Comparison of ENCODE assay signal across 8 cellular contexts in the genomic region with DNA sequence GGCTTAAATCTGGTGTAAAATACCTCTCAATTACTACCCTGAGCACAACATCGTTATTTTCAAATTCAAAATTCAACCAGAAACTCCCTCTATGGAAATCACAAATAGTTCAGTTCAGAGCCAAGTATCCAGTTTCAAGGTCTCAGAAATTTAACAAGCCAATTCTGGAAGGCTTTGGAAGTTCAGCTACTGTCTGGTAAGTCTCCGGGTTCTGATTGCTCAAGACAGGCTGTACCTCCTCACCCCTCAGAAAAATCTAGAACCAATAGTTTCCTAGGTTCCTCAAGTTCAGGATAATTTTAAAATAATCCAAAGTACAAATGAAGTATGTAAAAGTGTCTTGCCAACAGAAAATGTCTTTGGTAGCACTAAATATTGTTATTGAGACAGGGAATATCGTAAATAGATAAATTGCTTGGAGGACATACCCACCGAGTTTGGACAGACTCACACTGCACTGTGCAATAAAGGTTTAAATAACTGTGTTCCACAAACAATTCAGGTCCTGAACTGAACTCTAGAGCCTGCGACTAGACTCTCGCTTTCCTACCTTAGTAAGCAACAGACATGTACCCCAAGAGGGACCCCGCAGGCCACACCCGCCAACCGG. TPM values are rescaled to one million over a fixed set of nuclear protein-coding genes. Genes with fewer than 3 reads are reported as not detected.
A peak's percentile ranks its signal among the peaks of the same experiment; 100 is the strongest.
DNase-seq lines count a peak whose midpoint lies in the region; ATAC-seq, FAIRE-seq and TF ChIP-seq lines count a peak whose summit lies in the region.

No MANE protein-coding gene starts in this region.

- peaks cover 8% of the 10 kb centered on the region; the same call in 1 of the 2 replicates for H3K4me1 ChIP-seq in HUES64 (ENCODE audit: insufficient read depth, low read length)

- peaks cover 19% of the 10 kb centered on the region for H3K27me3 Mint-ChIP-seq in brain
- H3K27me3 Mint-ChIP-seq in memory B cell, result peaks cover 9% of the 10 kb centered on the region

- peaks cover 44% of the 10 kb centered on the region for H3K4me1 Mint-ChIP-seq in brain
- peaks cover 29% of the 10 kb centered on the region for H3K4me1 Mint-ChIP-seq in memory B cell

- no peak for FAIRE-seq in frontal cortex (lab: Jason Lieb, UNC)

- ATAC-seq in memory B cell (ENCODE audit: low read depth) (no peak), HG03108 (IDR thresholded peaks at IDR 0.05; ENCODE audit: unreplicated experiment) (no peak), HG02981 (IDR thresholded peaks at IDR 0.05; ENCODE audit: unreplicated experiment) (no peak), GM18858 (IDR thresholded peaks at IDR 0.05; ENCODE audit: unreplicated experiment) (no peak)

- H3K9ac ChIP-seq in HUES64 (ENCODE audit: low read depth, low read length), result peak overlapping the region; percentile 90

- H3K4me3 ChIP-seq in AG09309 (ENCODE audit: control insufficient read depth, low read depth, low read length), result peak overlapping the region; percentile 84
- H3K4me3 ChIP-seq in HUES64 (ENCODE audit: low read length), result peak overlapping the region; percentile 76

- DNase-seq in AG09309 (ENCODE audit: low read depth) (no peak), memory B cell (ENCODE audit: low spot score in 2 of 2) (no peak), frontal cortex (ENCODE audit: low spot score in 2 of 2) (no peak)

- H3K4me3 Mint-ChIP-seq in brain (peak overlapping the region; percentile 94 to 100 (median 96)), memory B cell (peak overlapping the region; percentile 100)

- 8% methylated on average over 9 of the region's 9 CpGs for WGBS in HUES64

- H3K27ac Mint-ChIP-seq in brain, result peak overlapping the region; percentile 87 to 99 (median 94)
- peak overlapping the region; percentile 99 for H3K27ac Mint-ChIP-seq in memory B cell

- no peaks in the 10 kb centered on the region for H3K36me3 Mint-ChIP-seq in brain
- peaks cover 2% of the 10 kb centered on the region for H3K36me3 Mint-ChIP-seq in memory B cell

- TF ChIP-seq CTCF in AG09309 (IDR thresholded peaks at IDR 0.05; ENCODE audit: control insufficient read depth, insufficient read depth, low read depth, low read length, missing control alignments) (no peak), brain (conservative IDR thresholded peaks at IDR 0.05) (no peak)

- H3K9me3 Mint-ChIP-seq in brain (peaks cover 0 to 5% (median 0%) of the 10 kb centered on the region in 5 experiments), memory B cell (no peaks in the 10 kb centered on the region)

- H3K9me3 ChIP-seq in HUES64 (ENCODE audit: insufficient read depth, low read depth, low read length), result no peaks in the 10 kb centered on the region

- peak overlapping the region; percentile 97 for H3K27ac ChIP-seq in HUES64 (ENCODE audit: low read depth, low read length)

- no peaks in the 10 kb centered on the region for H3K36me3 ChIP-seq in HUES64 (ENCODE audit: insufficient read depth, low read length)

- no peaks in the 10 kb centered on the region for H3K27me3 ChIP-seq in HUES64 (ENCODE audit: insufficient read depth, low read length)

RNA-seq across cellular contexts. Expression of gene ATG5, which starts 0.7 kb away (rescaled TPM):
- polyA plus RNA-seq in HUES64 (2013, experiment 1 of 2), result 31.6 TPM
- polyA plus RNA-seq in HUES64 (2013, experiment 2 of 2), result 30.4 TPM
- 9.9 TPM for polyA plus RNA-seq in brain (ENCODE audit: insufficient read depth, low read depth, low replicate concordance)
- 87.2 TPM for total RNA-seq in frontal cortex

RNA-seq across cellular contexts. Expression of gene CRYBG1, which starts 35.7 kb away (rescaled TPM):
- 1.4 TPM for polyA plus RNA-seq in HUES64 (2013, experiment 1 of 2)
- 2.0 TPM for polyA plus RNA-seq in HUES64 (2013, experiment 2 of 2)
- 0.31 TPM for polyA plus RNA-seq in brain (ENCODE audit: insufficient read depth, low read depth, low replicate concordance)
- total RNA-seq in frontal cortex, result under 0.01 TPM
